Comparison of ENCODE assay signal across 8 cellular contexts in genomic region chr2:200454839-200455801, GRCh38. TPM values are rescaled to one million over a fixed set of nuclear protein-coding genes. Genes with fewer than 3 reads are reported as not detected.
DNase-seq lines count a peak whose midpoint lies in the region; ATAC-seq and TF ChIP-seq lines count a peak whose summit lies in the region.

No MANE protein-coding gene starts in this region.

- H2AK5ac ChIP-seq in mesenchymal stem cell (ENCODE audit: low read length, severe bottlenecking) = no peak overlapping the region

- H3K18ac ChIP-seq in mesenchymal stem cell (ENCODE audit: low read depth in 1 of 2, low read length in 2 of 2) = peak overlapping the region; percentile 9 to 28

- H3K4me3 ChIP-seq in RWPE2 (ENCODE audit: severe bottlenecking) = no peak overlapping the region
- H3K4me3 ChIP-seq in mesenchymal stem cell (ENCODE audit: insufficient read depth in 1 of 2, low read depth in 1 of 2, low read length in 2 of 2) = peak overlapping the region in 1 of 2 experiments; percentile 10
- H3K4me3 ChIP-seq in stomach = no peak overlapping the region

- no peak overlapping the region for H2BK120ac ChIP-seq in mesenchymal stem cell (ENCODE audit: low read depth, low read length)

- peak overlapping the region; percentile 45 for H4K8ac ChIP-seq in mesenchymal stem cell (ENCODE audit: low read length)

- WGBS in mesenchymal stem cell = 77% methylated on average over 4 of the region's 4 CpGs
- WGBS in stomach, 5 donors = 79 to 92% (median 89%) methylated on average over 4 of the region's 4 CpGs

- DNase-seq in activated CD4-positive, alpha-beta T cell treated with anti-CD3 and anti-CD28 coated beads for 48 hours = peak; percentile 25
- no peak for DNase-seq in activated CD4-positive, alpha-beta T cell treated with anti-CD3 and anti-CD28 coated beads, Interleukin-2, amount 50 U/mL, for 4 hours
- DNase-seq in RWPE2 (ENCODE audit: low spot score) (no peak), mesenchymal stem cell (peak; percentile 65), NOMO-1 treated with dmso at 0.1 percent for 144 hours (lab: John Stamatoyannopoulos, UW; ENCODE audit: unreplicated experiment) (no peak), stomach (no peak), T-helper 9 cell (no peak)

- no peak overlapping the region for H3K4me2 ChIP-seq in mesenchymal stem cell (ENCODE audit: low read length, poor library complexity, severe bottlenecking)

- no peak overlapping the region for H2AFZ ChIP-seq in mesenchymal stem cell (ENCODE audit: low read depth, low read length)

- ATAC-seq in HG02759 (IDR thresholded peaks at IDR 0.05; ENCODE audit: unreplicated experiment) (peak; percentile 80), RWPE2 (ENCODE audit: low read depth) (0 out of 3 replicates have a peak, but pooled peaks have one; percentile 33)

- H3K4me1 ChIP-seq in RWPE2 (ENCODE audit: insufficient read depth, poor library complexity, severe bottlenecking) (no peaks in the 10 kb centered on the region), mesenchymal stem cell (ENCODE audit: control insufficient read depth, insufficient read depth, low read depth, low read length) (peaks cover 5% of the 10 kb centered on the region), stomach (peaks cover 0 to 6% (median 0%) of the 10 kb centered on the region in 4 donors)

- H2BK12ac ChIP-seq in mesenchymal stem cell (ENCODE audit: low read length in 2 of 2) = peak overlapping the region in 1 of 2 experiments; percentile 37

- H3K27ac ChIP-seq in RWPE2 (ENCODE audit: poor library complexity, severe bottlenecking) = no peak overlapping the region
- no peak overlapping the region for H3K27ac ChIP-seq in mesenchymal stem cell (ENCODE audit: low read length, poor library complexity, severe bottlenecking)
- H3K27ac ChIP-seq in stomach = no peak overlapping the region

- no peak overlapping the region for H3K23ac ChIP-seq in mesenchymal stem cell (ENCODE audit: low read length in 2 of 2)

- no peak overlapping the region for H2BK15ac ChIP-seq in mesenchymal stem cell (ENCODE audit: low read depth, poor library complexity, severe bottlenecking)

- no peak overlapping the region for H3K9ac ChIP-seq in mesenchymal stem cell (ENCODE audit: low read length)

- H3K27me3 ChIP-seq in RWPE2 (ENCODE audit: insufficient read depth, poor library complexity, severe bottlenecking) = no peaks in the 10 kb centered on the region
- no peaks in the 10 kb centered on the region for H3K27me3 ChIP-seq in mesenchymal stem cell (ENCODE audit: control insufficient read depth in 1 of 2, insufficient read depth in 1 of 2, low read length in 2 of 2)
- H3K27me3 ChIP-seq in stomach = no peaks in the 10 kb centered on the region

- TF ChIP-seq CTCF in RWPE2 (IDR thresholded peaks at IDR 0.05; ENCODE audit: poor library complexity, severe bottlenecking) (no peak), stomach (IDR thresholded peaks at IDR 0.05) (no peak)

- H3K36me3 ChIP-seq in RWPE2 (ENCODE audit: low read depth) = peaks cover 8% of the 10 kb centered on the region
- H3K36me3 ChIP-seq in mesenchymal stem cell (ENCODE audit: control insufficient read depth in 1 of 2, insufficient read depth in 2 of 2, low read depth in 1 of 2, low read length in 2 of 2) = peaks cover 25 to 32% of the 10 kb centered on the region in 2 experiments
- H3K36me3 ChIP-seq in stomach = peaks cover 0 to 41% (median 20%) of the 10 kb centered on the region in 4 donors

- H3K9me3 ChIP-seq in RWPE2 (ENCODE audit: severe bottlenecking) (no peaks in the 10 kb centered on the region), mesenchymal stem cell (ENCODE audit: control insufficient read depth, low read length) (no peaks in the 10 kb centered on the region), stomach (no peaks in the 10 kb centered on the region)

- H3K79me1 ChIP-seq in mesenchymal stem cell (replicated peaks; ENCODE audit: low read length, poor library complexity, severe bottlenecking) = peaks cover 28% of the 10 kb centered on the region

- H2BK5ac ChIP-seq in mesenchymal stem cell (ENCODE audit: low read depth, low read length, poor library complexity, severe bottlenecking) = no peak overlapping the region

- no peak for TF ChIP-seq EP300 in stomach (IDR thresholded peaks at IDR 0.05)

- intact Hi-C loops in stomach (cut with DNase I; ENCODE audit: low total_unique reads) = no loop called here

- TF ChIP-seq POLR2A in stomach (IDR thresholded peaks at IDR 0.05) = no peak

- H4K91ac ChIP-seq in mesenchymal stem cell (ENCODE audit: low read length) = no peak overlapping the region

- H3K4ac ChIP-seq in mesenchymal stem cell (ENCODE audit: low read depth in 1 of 2, low read length in 2 of 2) = peak overlapping the region; percentile 12 to 47

- peak overlapping the region in 1 of 2 experiments; percentile 86 for H3K14ac ChIP-seq in mesenchymal stem cell (ENCODE audit: low read length in 2 of 2)

RNA-seq across cellular contexts. Expression of gene KCTD18, which starts 54.7 kb away (rescaled TPM):
- 6.8 TPM for polyA plus RNA-seq in mesenchymal stem cell (2013, experiment 1 of 2)
- 8.0 TPM for polyA plus RNA-seq in mesenchymal stem cell (2013, experiment 2 of 2)
- 10 to 100 TPM in 4 of 5 donors, 1 to 10 TPM in 1; 1.2 to 22.9 (median 15.4) TPM for total RNA-seq in stomach
- polyA plus RNA-seq in stomach = 10 to 100 TPM in 2 of 3 donors, 1 to 10 TPM in 1; 7.2 to 17.9 (median 10.6) TPM

Comparison
In these comparisons a context has a peak if more than half of its experiments do, and no peak if none do; other contexts are left out.
1. DNase-seq: peak in activated CD4-positive, alpha-beta T cell treated with anti-CD3 and anti-CD28 coated beads for 48 hours (single experiment) and mesenchymal stem cell (single experiment); none in activated CD4-positive, alpha-beta T cell treated with anti-CD3 and anti-CD28 coated beads, Interleukin-2, amount 50 U/mL, for 4 hours (0 of 2), RWPE2 (single experiment), NOMO-1 treated with dmso at 0.1 percent for 144 hours (single experiment), stomach (single experiment) and T-helper 9 cell (single experiment).